Comparison of ENCODE assay signal across 25 cellular contexts in the genomic region with DNA sequence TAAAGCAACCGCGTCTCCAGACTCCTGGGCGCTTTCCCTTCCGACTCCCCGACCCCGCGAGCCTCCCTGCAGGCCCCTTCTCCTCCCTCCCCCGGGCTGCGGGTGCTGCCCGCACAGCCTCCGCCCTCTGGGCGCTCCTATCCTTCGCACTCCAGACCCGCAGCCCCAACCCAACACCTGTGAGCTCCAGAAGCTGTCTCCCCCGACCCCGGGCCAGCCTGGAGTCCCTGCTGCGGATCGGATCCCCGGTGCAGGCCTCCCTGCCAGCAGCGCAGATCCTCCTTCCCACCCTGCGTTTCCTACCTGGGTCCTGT.
DNase-seq lines count a peak whose midpoint lies in the region; ATAC-seq and TF ChIP-seq lines count a peak whose summit lies in the region.
"Had no signal": no experiment of that assay in that cellular context is flagged by ENCODE, and none has a peak within 500 bp of the region (broad histone marks: within the 10 kb centered on the region; RNA-seq: fewer than 3 reads in every experiment).

No MANE protein-coding gene starts in this region.

- H3K27me3 ChIP-seq in right atrium auricular region, result no peaks in the 10 kb centered on the region
- H3K27me3 ChIP-seq in esophagus muscularis mucosa, result no peaks in the 10 kb centered on the region
- H3K27me3 ChIP-seq: BLaER1 had no signal

- TF ChIP-seq POLR2A in esophagus muscularis mucosa (IDR thresholded peaks at IDR 0.05; ENCODE audit: low read depth), result no peak

- peak; percentile 32 for DNase-seq in Right ventricle myocardium inferior (ENCODE audit: missing footprints)
- DNase-seq in right atrium auricular region (ENCODE audit: low spot score), result no peak
- DNase-seq in esophagus muscularis mucosa (ENCODE audit: extremely low spot score), result no peak
- DNase-seq in posterior vena cava (ENCODE audit: low spot score), result peak; percentile 55
- DNase-seq in activated CD4-positive, alpha-beta T cell treated with anti-CD3 and anti-CD28 coated beads for 1 hour, result no peak
- DNase-seq in NCI-H1930 (lab: John Stamatoyannopoulos, UW), result no peak
- no peak for DNase-seq in activated CD8-positive, alpha-beta memory T cell treated with anti-CD3 and anti-CD28 coated beads, Interleukin-2, amount 50 U/mL, for 4 hours
- no peak for DNase-seq in HT-29 (ENCODE audit: low spot score)
- DNase-seq: ACHN; CD4-positive, alpha-beta T cell; COR-L47; DMS79 treated with DMSO at 0.1 percent for 48 hours; GM23248; Karpas-422; MV-4-11; NCI-H1105 treated with DMSO at 0.1 percent for 48 hours; NCI-H1694; NCI-H2081 treated with DMSO at 0.1 percent for 48 hours; NCI-H2171 treated with DMSO at 0.1 percent for 48 hours; NCI-H446 treated with DMSO at 0.1 percent for 48 hours; NCI-H526 treated with DMSO at 0.1 percent for 48 hours; OCI-M1 had no signal

- no peak for TF ChIP-seq CTCF in right atrium auricular region (IDR thresholded peaks at IDR 0.05)
- no peak for TF ChIP-seq CTCF in esophagus muscularis mucosa (IDR thresholded peaks at IDR 0.05)

- intact Hi-C loops in Right ventricle myocardium inferior (cut with DNase I), result no loop called here
- intact Hi-C loops in esophagus muscularis mucosa (cut with DNase I), result no loop called here
- intact Hi-C loops in posterior vena cava (cut with DNase I), result no loop called here

- H3K27ac ChIP-seq in right atrium auricular region (no peak overlapping the region), esophagus muscularis mucosa (replicated peaks in 1 of 4) (peak overlapping the region in 3 of 4 donors; percentile 31 to 61 (median 34))
- H3K27ac ChIP-seq: 22Rv1, BLaER1, GM23248 had no signal

- H3K4me1 ChIP-seq in right atrium auricular region (no peaks in the 10 kb centered on the region), esophagus muscularis mucosa (peaks cover 0 to 4% (median 0%) of the 10 kb centered on the region in 4 donors)
- H3K4me1 ChIP-seq: BLaER1 had no signal

- H3K36me3 ChIP-seq in right atrium auricular region (no peaks in the 10 kb centered on the region), esophagus muscularis mucosa (no peaks in the 10 kb centered on the region)
- H3K36me3 ChIP-seq: BLaER1 had no signal

- whole genome bisulfite sequencing in esophagus muscularis mucosa, result 79% methylated on average over 20 of the region's 21 CpGs

- H3K9me3 ChIP-seq in right atrium auricular region (no peaks in the 10 kb centered on the region), esophagus muscularis mucosa (no peaks in the 10 kb centered on the region)
- H3K9me3 ChIP-seq: BLaER1 had no signal

- no peak for TF ChIP-seq EP300 in esophagus muscularis mucosa (IDR thresholded peaks at IDR 0.05)

- no peak for ATAC-seq in Right ventricle myocardium inferior
- ATAC-seq: GM12878 had no signal

- H3K4me3 ChIP-seq in right atrium auricular region (no peak overlapping the region), esophagus muscularis mucosa (no peak overlapping the region)
- H3K4me3 ChIP-seq: BLaER1, GM12878, GM23248 had no signal

Comparison
In these comparisons a context has a peak if more than half of its experiments do, and no peak if none do; other contexts are left out.
1. DNase-seq: peak in Right ventricle myocardium inferior (single experiment) and posterior vena cava (single experiment); none in right atrium auricular region (single experiment), esophagus muscularis mucosa (single experiment), activated CD4-positive, alpha-beta T cell treated with anti-CD3 and anti-CD28 coated beads for 1 hour (single experiment), NCI-H1930 (0 of 2), activated CD8-positive, alpha-beta memory T cell treated with anti-CD3 and anti-CD28 coated beads, Interleukin-2, amount 50 U/mL, for 4 hours (single experiment) and HT-29 (single experiment).
2. H3K27ac ChIP-seq: peak in esophagus muscularis mucosa (3 of 4); none in right atrium auricular region (0 of 2).